In the genomic region with DNA sequence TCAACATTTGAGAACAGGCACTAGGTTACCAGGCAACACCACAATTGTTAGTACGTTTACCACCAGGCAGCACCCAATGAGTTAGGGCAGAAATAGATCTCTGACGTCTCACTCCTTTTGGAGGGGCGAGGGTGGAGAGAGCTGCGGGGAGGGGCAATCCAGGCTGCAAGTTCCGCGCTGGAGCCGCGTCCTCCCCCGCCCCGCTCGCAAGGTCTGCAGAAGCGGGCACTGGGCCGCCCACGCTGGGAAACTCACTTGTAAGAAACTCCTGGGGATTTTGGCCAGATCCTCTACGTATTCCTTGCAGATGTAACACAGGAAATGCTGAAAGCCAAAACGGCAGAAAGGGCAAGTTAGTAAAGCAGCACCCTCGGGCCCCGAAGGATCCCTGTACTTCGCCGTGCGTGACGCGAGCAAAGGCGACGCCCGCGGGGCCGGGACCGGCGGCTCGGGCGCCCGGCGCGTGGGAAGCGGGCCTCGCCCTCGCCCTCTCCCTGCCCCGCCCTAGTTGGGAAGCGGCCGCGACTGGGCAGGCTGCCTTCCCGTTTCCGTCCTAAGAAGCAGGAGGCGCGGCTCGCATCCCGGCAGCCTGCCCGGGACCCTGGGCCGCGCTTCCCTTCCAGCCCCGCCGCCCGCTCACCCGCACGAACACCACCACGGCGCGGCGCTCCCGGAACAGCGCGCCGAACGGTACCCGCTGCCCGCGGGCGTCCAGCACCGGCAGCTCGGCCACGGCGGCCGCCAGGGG, we compare ENCODE assay signal across 8 cellular contexts. TPM values are rescaled to one million over a fixed set of nuclear protein-coding genes. Genes with fewer than 3 reads are reported as not detected.
DNase-seq lines count a peak whose midpoint lies in the region; ATAC-seq and TF ChIP-seq lines count a peak whose summit lies in the region.

No MANE protein-coding gene starts in this region.

- H3K4me3 ChIP-seq in testis: peak overlapping the region; percentile 80 to 84

- H3K27ac ChIP-seq in testis: peak overlapping the region; percentile 95 to 98

- DNase-seq in DMS 273 treated with DMSO at 0.1 percent for 48 hours (lab: John Stamatoyannopoulos, UW): peak; percentile 53
- DNase-seq in M059J (ENCODE audit: low read depth): peak; percentile 91
- peak; percentile 58 for DNase-seq in activated naive CD8-positive, alpha-beta T cell treated with anti-CD3 and anti-CD28 coated beads, Interleukin-2, amount 10 ng/mL, durations not matched to agents 7 days and 5 days
- peak; percentile 93 for DNase-seq in Right ventricle myocardium inferior (ENCODE audit: missing footprints)
- peak; percentile 92 for DNase-seq in osteocyte (ENCODE audit: extremely low spot score, unreplicated experiment)
- peak; percentile 89 for DNase-seq in testis

- H3K4me3 Mint-ChIP-seq in activated naive CD8-positive, alpha-beta T cell treated with anti-CD3 and anti-CD28 coated beads, Interleukin-2, amount 10 ng/mL, durations not matched to agents 7 days and 5 days: peak overlapping the region; percentile 84
- H3K4me3 Mint-ChIP-seq in osteocyte (ENCODE audit: unreplicated experiment): peak overlapping the region; percentile 85

- no peaks in the 10 kb centered on the region for H3K27me3 ChIP-seq in testis

- intact Hi-C loops in Right ventricle myocardium inferior (cut with DNase I) (loop anchor here (1.0 to 10.0 kb wide), 5 partner anchors 32 to 1690 kb away; a partner anchor contains a TSS), testis (cut with DNase I; ENCODE audit: low total_unique reads) (no loop called here)

- peak overlapping the region; percentile 66 for H3K27ac Mint-ChIP-seq in activated naive CD8-positive, alpha-beta T cell treated with anti-CD3 and anti-CD28 coated beads, Interleukin-2, amount 10 ng/mL, durations not matched to agents 7 days and 5 days
- peak overlapping the region; percentile 98 for H3K27ac Mint-ChIP-seq in osteocyte (ENCODE audit: unreplicated experiment)

- peak; percentile 43 for ATAC-seq in GM21737 (IDR thresholded peaks at IDR 0.05; ENCODE audit: unreplicated experiment)
- ATAC-seq in SK-N-SH treated with all-trans-retinoic acid at 6 μM for 48 hours: peak; percentile 81
- peak; percentile 61 for ATAC-seq in activated naive CD8-positive, alpha-beta T cell treated with anti-CD3 and anti-CD28 coated beads, Interleukin-2, amount 10 ng/mL, durations not matched to agents 7 days and 5 days (ENCODE audit: low read depth)
- peak; percentile 90 for ATAC-seq in Right ventricle myocardium inferior

- H3K36me3 Mint-ChIP-seq in activated naive CD8-positive, alpha-beta T cell treated with anti-CD3 and anti-CD28 coated beads, Interleukin-2, amount 10 ng/mL, durations not matched to agents 7 days and 5 days: no peaks in the 10 kb centered on the region
- H3K36me3 Mint-ChIP-seq in osteocyte (ENCODE audit: unreplicated experiment): peaks cover 11% of the 10 kb centered on the region

- peaks cover 7% of the 10 kb centered on the region for H3K27me3 Mint-ChIP-seq in activated naive CD8-positive, alpha-beta T cell treated with anti-CD3 and anti-CD28 coated beads, Interleukin-2, amount 10 ng/mL, durations not matched to agents 7 days and 5 days
- H3K27me3 Mint-ChIP-seq in osteocyte (ENCODE audit: unreplicated experiment): no peaks in the 10 kb centered on the region

- TF ChIP-seq POLR2A in testis (IDR thresholded peaks at IDR 0.05): no peak

- no peaks in the 10 kb centered on the region for H3K9me3 Mint-ChIP-seq in activated naive CD8-positive, alpha-beta T cell treated with anti-CD3 and anti-CD28 coated beads, Interleukin-2, amount 10 ng/mL, durations not matched to agents 7 days and 5 days
- no peaks in the 10 kb centered on the region for H3K9me3 Mint-ChIP-seq in osteocyte (ENCODE audit: unreplicated experiment)

- H3K36me3 ChIP-seq in testis (ENCODE audit: low read depth, missing control alignments): no peaks in the 10 kb centered on the region

- 1% methylated on average over 24 to 53 of the region's 74 CpGs for WGBS in testis, 2 donors

- peaks cover 8% of the 10 kb centered on the region for H3K4me1 ChIP-seq in testis

- peaks cover 9% of the 10 kb centered on the region for H3K4me1 Mint-ChIP-seq in activated naive CD8-positive, alpha-beta T cell treated with anti-CD3 and anti-CD28 coated beads, Interleukin-2, amount 10 ng/mL, durations not matched to agents 7 days and 5 days
- peaks cover 32% of the 10 kb centered on the region for H3K4me1 Mint-ChIP-seq in osteocyte (ENCODE audit: unreplicated experiment)

- TF ChIP-seq CTCF in osteocyte (IDR thresholded peaks at IDR 0.05) (peak; percentile 21), testis (IDR thresholded peaks at IDR 0.05) (peak in 1 of 3 experiments; percentile 34)

- POLR2A ChIA-PET in activated naive CD8-positive, alpha-beta T cell treated with anti-CD3 and anti-CD28 coated beads, Interleukin-2, amount 10 ng/mL, durations not matched to agents 7 days and 5 days (lab: Charles Lee): interaction anchor here (1.0 to 1.2 kb wide), 2 partner anchors 237 to 238 kb away, joined by 3 read pairs; a partner anchor contains a TSS

- no peaks in the 10 kb centered on the region for H3K9me3 ChIP-seq in testis

TF ChIP-seq in SK-N-SH treated with all-trans-retinoic acid at 6 μM for 48 hours, 23 proteins besides CTCF, POLR2A, EP300 and RAD21:
- TF ChIP-seq ARNTL (CRISPR knock-in tag; IDR thresholded peaks at IDR 0.05; ENCODE audit: borderline replicate concordance, low read depth): no peak
- TF ChIP-seq, protein P1, sequence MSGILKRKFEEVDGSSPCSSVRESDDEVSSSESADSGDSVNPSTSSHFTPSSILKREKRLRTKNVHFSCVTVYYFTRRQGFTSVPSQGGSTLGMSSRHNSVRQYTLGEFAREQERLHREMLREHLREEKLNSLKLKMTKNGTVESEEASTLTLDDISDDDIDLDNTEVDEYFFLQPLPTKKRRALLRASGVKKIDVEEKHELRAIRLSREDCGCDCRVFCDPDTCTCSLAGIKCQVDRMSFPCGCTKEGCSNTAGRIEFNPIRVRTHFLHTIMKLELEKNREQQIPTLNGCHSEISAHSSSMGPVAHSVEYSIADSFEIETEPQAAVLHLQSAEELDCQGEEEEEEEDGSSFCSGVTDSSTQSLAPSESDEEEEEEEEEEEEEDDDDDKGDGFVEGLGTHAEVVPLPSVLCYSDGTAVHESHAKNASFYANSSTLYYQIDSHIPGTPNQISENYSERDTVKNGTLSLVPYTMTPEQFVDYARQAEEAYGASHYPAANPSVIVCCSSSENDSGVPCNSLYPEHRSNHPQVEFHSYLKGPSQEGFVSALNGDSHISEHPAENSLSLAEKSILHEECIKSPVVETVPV (CRISPR knock-in tag; IDR thresholded peaks at IDR 0.05): no peak
- TF ChIP-seq TOX (CRISPR knock-in tag; IDR thresholded peaks at IDR 0.05; ENCODE audit: borderline replicate concordance): no peak
- TF ChIP-seq, protein P2, sequence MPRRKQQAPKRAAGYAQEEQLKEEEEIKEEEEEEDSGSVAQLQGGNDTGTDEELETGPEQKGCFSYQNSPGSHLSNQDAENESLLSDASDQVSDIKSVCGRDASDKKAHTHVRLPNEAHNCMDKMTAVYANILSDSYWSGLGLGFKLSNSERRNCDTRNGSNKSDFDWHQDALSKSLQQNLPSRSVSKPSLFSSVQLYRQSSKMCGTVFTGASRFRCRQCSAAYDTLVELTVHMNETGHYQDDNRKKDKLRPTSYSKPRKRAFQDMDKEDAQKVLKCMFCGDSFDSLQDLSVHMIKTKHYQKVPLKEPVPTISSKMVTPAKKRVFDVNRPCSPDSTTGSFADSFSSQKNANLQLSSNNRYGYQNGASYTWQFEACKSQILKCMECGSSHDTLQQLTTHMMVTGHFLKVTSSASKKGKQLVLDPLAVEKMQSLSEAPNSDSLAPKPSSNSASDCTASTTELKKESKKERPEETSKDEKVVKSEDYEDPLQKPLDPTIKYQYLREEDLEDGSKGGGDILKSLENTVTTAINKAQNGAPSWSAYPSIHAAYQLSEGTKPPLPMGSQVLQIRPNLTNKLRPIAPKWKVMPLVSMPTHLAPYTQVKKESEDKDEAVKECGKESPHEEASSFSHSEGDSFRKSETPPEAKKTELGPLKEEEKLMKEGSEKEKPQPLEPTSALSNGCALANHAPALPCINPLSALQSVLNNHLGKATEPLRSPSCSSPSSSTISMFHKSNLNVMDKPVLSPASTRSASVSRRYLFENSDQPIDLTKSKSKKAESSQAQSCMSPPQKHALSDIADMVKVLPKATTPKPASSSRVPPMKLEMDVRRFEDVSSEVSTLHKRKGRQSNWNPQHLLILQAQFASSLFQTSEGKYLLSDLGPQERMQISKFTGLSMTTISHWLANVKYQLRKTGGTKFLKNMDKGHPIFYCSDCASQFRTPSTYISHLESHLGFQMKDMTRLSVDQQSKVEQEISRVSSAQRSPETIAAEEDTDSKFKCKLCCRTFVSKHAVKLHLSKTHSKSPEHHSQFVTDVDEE (CRISPR knock-in tag; IDR thresholded peaks at IDR 0.05): 0 out of 2 replicates have a peak, but pooled peaks have one; percentile 10
- TF ChIP-seq ZFP30 (CRISPR knock-in tag; IDR thresholded peaks at IDR 0.05): no peak
- TF ChIP-seq ZNF565 (CRISPR knock-in tag; conservative IDR thresholded peaks at IDR 0.05; ENCODE audit: low read depth): no peak
- 0 out of 2 replicates have a peak, but pooled peaks have one; percentile 26 for TF ChIP-seq ZNF70 (CRISPR knock-in tag; IDR thresholded peaks at IDR 0.05)
- TF ChIP-seq ZFP3 (CRISPR knock-in tag; IDR thresholded peaks at IDR 0.05): peak; percentile 59; the same call in 1 of the 2 replicates
- no peak for TF ChIP-seq ZC3H10 (CRISPR knock-in tag; IDR thresholded peaks at IDR 0.05)
- TF ChIP-seq ESRRG (CRISPR knock-in tag; IDR thresholded peaks at IDR 0.05): no peak

RNA-seq across cellular contexts. Expression of a gene that starts 0.5 kb away (rescaled TPM):
- total RNA-seq in M059J (2014; rRNA removed; shearing (Covaris generic)): 20.8 and 21.8 TPM in 2 replicates
- total RNA-seq in activated naive CD8-positive, alpha-beta T cell treated with anti-CD3 and anti-CD28 coated beads, Interleukin-2, amount 10 ng/mL, durations not matched to agents 7 days and 5 days: 1 to 10 TPM; 5.3 to 6.2 TPM
- total RNA-seq in Right ventricle myocardium inferior (27.3 TPM), osteocyte (19.8 and 23.9 TPM in 2 replicates), testis (10 to 100 TPM; 12.8 to 17.5 TPM)
- 15.8 TPM for polyA plus RNA-seq in testis (ENCODE audit: insufficient read depth, low read depth, low replicate concordance)

RNA-seq across cellular contexts. Expression of a gene that starts 35.0 kb away (rescaled TPM):
- total RNA-seq in M059J (2014; rRNA removed; shearing (Covaris generic)): 14.6 and 28.6 TPM in 2 replicates
- 1 to 10 TPM; 4.9 to 6.4 TPM for total RNA-seq in activated naive CD8-positive, alpha-beta T cell treated with anti-CD3 and anti-CD28 coated beads, Interleukin-2, amount 10 ng/mL, durations not matched to agents 7 days and 5 days
- total RNA-seq in Right ventricle myocardium inferior (14.5 TPM), osteocyte (16.6 and 18.6 TPM in 2 replicates), testis (10 to 100 TPM; 33.1 to 44.0 TPM)
- polyA plus RNA-seq in testis (ENCODE audit: insufficient read depth, low read depth, low replicate concordance): 33.7 TPM

Comparison
In these comparisons a context has a peak if more than half of its experiments do, and no peak if none do; other contexts are left out.
1. Peak in every context shown above with its lines: DNase-seq, ATAC-seq, H3K4me3 ChIP-seq and H3K27ac ChIP-seq.